8 cellular contexts compared by ENCODE assay signal in the genomic region with DNA sequence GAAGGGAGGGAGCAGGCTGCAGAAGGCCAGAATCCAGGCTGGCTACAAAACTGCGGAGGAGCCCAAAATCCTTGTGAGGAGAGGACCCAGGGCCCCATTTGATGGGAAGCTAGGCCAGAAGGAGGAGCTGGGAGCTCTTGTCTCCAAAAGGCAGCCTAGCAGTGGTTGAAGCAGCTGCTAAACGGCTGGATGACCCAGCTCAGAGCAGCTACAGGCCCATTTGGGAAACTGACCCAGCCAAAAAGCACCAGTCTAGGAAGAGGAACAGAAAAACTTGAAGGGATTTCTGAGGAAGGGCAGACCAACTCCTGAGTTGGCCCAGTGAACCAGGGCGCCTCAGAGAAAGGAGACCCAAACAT. TPM values are rescaled to one million over a fixed set of nuclear protein-coding genes. Genes with fewer than 3 reads are reported as not detected.
DNase-seq lines count a peak whose midpoint lies in the region; ATAC-seq and TF ChIP-seq lines count a peak whose summit lies in the region.

No MANE protein-coding gene starts in this region.

- no peaks in the 10 kb centered on the region for H3K27me3 ChIP-seq in endodermal cell (ENCODE audit: control insufficient read depth, insufficient read depth, low read length, poor library complexity, severe bottlenecking)

- H3K36me3 ChIP-seq in OCI-LY7 (ENCODE audit: insufficient read depth, low read length): peaks cover 26% of the 10 kb centered on the region; the same call in 1 of the 2 replicates
- H3K36me3 ChIP-seq in endodermal cell (ENCODE audit: control insufficient read depth, insufficient read depth, low read length): peaks cover 8% of the 10 kb centered on the region

- no peak for ATAC-seq in GM21576 (IDR thresholded peaks at IDR 0.05; ENCODE audit: unreplicated experiment)
- no peak for ATAC-seq in GM18502 (IDR thresholded peaks at IDR 0.05; ENCODE audit: poor library complexity, unreplicated experiment)

- H3K36me3 Mint-ChIP-seq in Calu3 (ENCODE audit: insufficient read depth, unreplicated experiment) (peaks cover 44% of the 10 kb centered on the region), endodermal cell (ENCODE audit: low read depth) (peaks cover 9% of the 10 kb centered on the region), osteocyte (ENCODE audit: unreplicated experiment) (peaks cover 3% of the 10 kb centered on the region)

- H3K4me3 ChIP-seq in OCI-LY7 (ENCODE audit: low read depth, low read length, poor library complexity, severe bottlenecking) (no peak overlapping the region), endodermal cell (ENCODE audit: low read length) (peak overlapping the region; percentile 74)

- H3K9ac ChIP-seq in endodermal cell (ENCODE audit: extremely low read depth, low read length, poor library complexity, severe bottlenecking): no peak overlapping the region

- POLR2A ChIA-PET in OCI-LY7 (lab: Charles Lee): interaction anchor here (0.6 to 1.6 kb wide), 8 partner anchors 13 to 153 kb away, joined by 3 to 8 read pairs (median 4); no protein-coding TSS in a partner anchor

- no peaks in the 10 kb centered on the region for H3K9me3 Mint-ChIP-seq in Calu3 (ENCODE audit: low read depth, unreplicated experiment)
- H3K9me3 Mint-ChIP-seq in endodermal cell: no peaks in the 10 kb centered on the region
- H3K9me3 Mint-ChIP-seq in osteocyte (ENCODE audit: unreplicated experiment): no peaks in the 10 kb centered on the region

- CTCF ChIA-PET in Calu3 (lab: Charles Lee): interaction anchor here (0.9 to 4.0 kb wide), 6 partner anchors 9 to 153 kb away, joined by 3 to 30 read pairs (median 3); no protein-coding TSS in a partner anchor
- CTCF ChIA-PET in OCI-LY7 (lab: Charles Lee; ENCODE audit: unreplicated experiment): interaction anchor here (0.6 to 1.1 kb wide), 4 partner anchors 13 to 195 kb away, joined by 3 to 4 read pairs (median 4); no protein-coding TSS in a partner anchor

- peak overlapping the region; percentile 69 for H3K4me3 Mint-ChIP-seq in Calu3 (ENCODE audit: low read depth, unreplicated experiment)
- H3K4me3 Mint-ChIP-seq in endodermal cell: peak overlapping the region; percentile 83
- peak overlapping the region; percentile 68 for H3K4me3 Mint-ChIP-seq in osteocyte (ENCODE audit: unreplicated experiment)

- BruUV-seq in Calu3 (replicated peaks; lab: Mats Ljungman, UMichigan): no TSS peak
- no TSS peak for BruUV-seq in OCI-LY7 (replicated peaks; lab: Mats Ljungman, UMichigan)

- peaks cover 46% of the 10 kb centered on the region for H3K4me1 ChIP-seq in OCI-LY7 (ENCODE audit: insufficient read depth, low read length, poor library complexity, severe bottlenecking)
- H3K4me1 ChIP-seq in endodermal cell (ENCODE audit: control insufficient read depth, insufficient read depth, low read length): peaks cover 24% of the 10 kb centered on the region

- H3K9me3 ChIP-seq in OCI-LY7 (ENCODE audit: low read length) (no peaks in the 10 kb centered on the region), endodermal cell (ENCODE audit: control insufficient read depth, low read length) (no peaks in the 10 kb centered on the region)

- no peaks in the 10 kb centered on the region for H3K27me3 Mint-ChIP-seq in Calu3 (ENCODE audit: unreplicated experiment)
- no peaks in the 10 kb centered on the region for H3K27me3 Mint-ChIP-seq in endodermal cell (ENCODE audit: insufficient read depth)
- H3K27me3 Mint-ChIP-seq in osteocyte (ENCODE audit: unreplicated experiment): no peaks in the 10 kb centered on the region

- no peaks in the 10 kb centered on the region for H4K20me1 ChIP-seq in OCI-LY7 (ENCODE audit: insufficient read depth, low read length)

- peak overlapping the region; percentile 48 for H3K27ac ChIP-seq in OCI-LY7 (ENCODE audit: low read depth, low read length, poor library complexity, severe bottlenecking)
- no peak overlapping the region for H3K27ac ChIP-seq in endodermal cell (ENCODE audit: low read depth, low read length)

- no peaks in the 10 kb centered on the region for H3K9me2 ChIP-seq in OCI-LY7 (ENCODE audit: insufficient read depth, low read length)

- H3K4me1 Mint-ChIP-seq in Calu3 (ENCODE audit: low read depth, unreplicated experiment) (peaks cover 41% of the 10 kb centered on the region), endodermal cell (peaks cover 42% of the 10 kb centered on the region), osteocyte (ENCODE audit: unreplicated experiment) (peaks cover 31% of the 10 kb centered on the region)

- WGBS in endodermal cell (ENCODE audit: insufficient coverage in 1 of 2, insufficient read length in 1 of 2), 2 experiments: 74% methylated on average over 3 of the region's 3 CpGs

- TF ChIP-seq CTCF in Calu3 (IDR thresholded peaks at IDR 0.05; ENCODE audit: unreplicated experiment) (no peak), OCI-LY7 (conservative IDR thresholded peaks at IDR 0.05; ENCODE audit: low read length) (no peak), endodermal cell (conservative IDR thresholded peaks at IDR 0.05) (no peak), osteocyte (IDR thresholded peaks at IDR 0.05) (no peak)

- DNase-seq in Calu3 (no peak), OCI-LY7 (ENCODE audit: low spot score) (no peak), endodermal cell (no peak), osteocyte (ENCODE audit: extremely low spot score, unreplicated experiment) (no peak), activated gamma-delta T cell (lab: John Stamatoyannopoulos, UW) (no peak), NCI-H146 treated with DMSO at 0.1 percent for 48 hours (lab: John Stamatoyannopoulos, UW; ENCODE audit: unreplicated experiment) (no peak)

- peak overlapping the region; percentile 64 for H3K4me2 ChIP-seq in OCI-LY7 (ENCODE audit: low read length)

- no peak overlapping the region for H2AFZ ChIP-seq in OCI-LY7 (ENCODE audit: low read length)

- intact Hi-C loops in Calu3 (cut with micrococcal nuclease; ENCODE audit: unreplicated experiment) (loop anchor here (5.0 kb wide), 1 partner anchor 70 kb away; no protein-coding TSS in a partner anchor), OCI-LY7 (cut with micrococcal nuclease; ENCODE audit: unreplicated experiment) (loop anchor here (5.0 kb wide), 1 partner anchor 110 kb away; no protein-coding TSS in a partner anchor)

- H3K27ac Mint-ChIP-seq in Calu3 (ENCODE audit: unreplicated experiment): peak overlapping the region; percentile 51
- peak overlapping the region; percentile 78 for H3K27ac Mint-ChIP-seq in endodermal cell
- H3K27ac Mint-ChIP-seq in osteocyte (ENCODE audit: unreplicated experiment): peak overlapping the region; percentile 62

- H3K79me2 ChIP-seq in OCI-LY7 (ENCODE audit: insufficient read depth, low read depth, low read length): peaks cover 22% of the 10 kb centered on the region

RNA-seq across cellular contexts. Expression of gene RAB43, which starts 1.1 kb away (rescaled TPM):
- total RNA-seq in Calu3 (2022) (21.2 and 27.4 TPM in 2 replicates), OCI-LY7 (2022) (10.4 and 14.1 TPM in 2 replicates), endodermal cell (10 to 100 TPM; 34.5 to 38.1 TPM), osteocyte (16.7 and 23.2 TPM in 2 replicates)
- 11.6 and 12.5 TPM in 2 replicates for total RNA-seq in OCI-LY7 (2014; rRNA removed; shearing (Covaris generic))
- polyA plus RNA-seq in endodermal cell (2013, experiment 1 of 2): 7.3 TPM
- 5.5 TPM for polyA plus RNA-seq in endodermal cell (2013, experiment 2 of 2)

RNA-seq across cellular contexts. Expression of gene ISY1, which starts 38.2 kb away (rescaled TPM):
- total RNA-seq in Calu3 (2022): 63.8 and 77.0 TPM in 2 replicates
- total RNA-seq in OCI-LY7 (2014; rRNA removed; shearing (Covaris generic)): 34.5 and 40.3 TPM in 2 replicates
- 54.9 and 62.1 TPM in 2 replicates for total RNA-seq in OCI-LY7 (2022)
- 10 to 100 TPM; 28.9 to 32.9 TPM for total RNA-seq in endodermal cell
- 24.1 TPM for polyA plus RNA-seq in endodermal cell (2013, experiment 1 of 2)
- polyA plus RNA-seq in endodermal cell (2013, experiment 2 of 2): 19.7 TPM
- 42.2 and 42.6 TPM in 2 replicates for total RNA-seq in osteocyte
